Comparison of ENCODE assay signal across 14 cellular contexts in the genomic region with DNA sequence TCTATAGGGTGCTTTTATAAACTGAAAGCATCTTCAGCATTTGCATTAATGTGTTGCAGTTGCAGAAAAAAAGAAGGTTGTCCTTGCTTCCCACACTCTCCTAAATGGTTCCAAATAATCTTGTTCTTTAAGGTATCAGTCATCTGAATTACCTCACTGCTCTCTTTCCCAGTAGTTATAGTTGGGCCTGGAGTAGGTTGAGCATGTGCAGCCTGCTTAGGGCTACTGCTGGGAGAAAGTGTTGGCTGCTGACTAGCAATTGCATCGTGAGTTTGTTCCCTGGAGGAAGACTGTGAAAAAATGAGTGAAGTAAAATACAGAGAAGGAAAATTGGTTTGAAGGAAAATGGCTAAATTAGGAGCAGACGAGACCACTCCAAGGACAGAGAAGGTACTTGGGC.
DNase-seq lines count a peak whose midpoint lies in the region; ATAC-seq and TF ChIP-seq lines count a peak whose summit lies in the region.
"Had no signal": no experiment of that assay in that cellular context is flagged by ENCODE, and none has a peak within 500 bp of the region (broad histone marks: within the 10 kb centered on the region; RNA-seq: fewer than 3 reads in every experiment).

No MANE protein-coding gene starts in this region.

- H3K27ac ChIP-seq in osteoblast (ENCODE audit: low read depth, low read length): peak overlapping the region; percentile 89
- H3K27ac ChIP-seq: body of pancreas, KMS-11 had no signal

- H3K27me3 ChIP-seq in MG63 (no peaks in the 10 kb centered on the region), osteoblast (ENCODE audit: insufficient read depth, low read length) (no peaks in the 10 kb centered on the region)
- H3K27me3 ChIP-seq: body of pancreas had no signal

- H3K4me1 ChIP-seq in osteoblast (ENCODE audit: insufficient read depth, low read length): peaks cover 37% of the 10 kb centered on the region
- H3K4me1 ChIP-seq: body of pancreas had no signal

- H3K36me3 ChIP-seq in MG63 (no peaks in the 10 kb centered on the region), osteoblast (ENCODE audit: insufficient read depth, low read length) (peaks cover 3% of the 10 kb centered on the region)

- peaks cover 81% of the 10 kb centered on the region for H3K79me2 ChIP-seq in osteoblast (ENCODE audit: insufficient read depth, low read length)

- H3K4me3 ChIP-seq in MG63 (no peak overlapping the region), choroid plexus epithelial cell (ENCODE audit: low read depth, low read length) (no peak overlapping the region), osteoblast (ENCODE audit: insufficient read depth, low read length) (peak overlapping the region; percentile 33)
- H3K4me3 ChIP-seq: body of pancreas had no signal

- H3K4me2 ChIP-seq in osteoblast (ENCODE audit: insufficient read depth, low read length): peak overlapping the region; percentile 75
- H3K4me2 ChIP-seq: KMS-11 had no signal

- H3K9me3 ChIP-seq in MG63 (peaks cover 5% of the 10 kb centered on the region), osteoblast (ENCODE audit: low read depth, low read length) (peaks cover 3% of the 10 kb centered on the region)
- H3K9me3 ChIP-seq: body of pancreas had no signal

- DNase-seq in EL (peak; percentile 63), MG63 (peak; percentile 46), choroid plexus epithelial cell (ENCODE audit: low read depth) (peak; percentile 61), osteoblast (ENCODE audit: insufficient read length, low spot score, missing footprints) (peak; percentile 30)
- no peak for DNase-seq in activated naive CD4-positive, alpha-beta T cell treated with Interleukin-2 at 50 U/mL for 16 hours
- DNase-seq: body of pancreas; left cardiac atrium; naive thymus-derived CD4-positive, alpha-beta T cell; NCI-H1694 treated with DMSO at 0.1 percent for 48 hours; stimulated activated CD4-positive, alpha-beta T cell treated with anti-CD3 and anti-CD28 coated beads, Interleukin-4, amount 100 ng/mL, for 1 hour had no signal

- ATAC-seq in HG02840 (IDR thresholded peaks at IDR 0.05; ENCODE audit: low FRiP score, unreplicated experiment): no peak
- ATAC-seq in GM19324 (IDR thresholded peaks at IDR 0.05; ENCODE audit: low FRiP score, unreplicated experiment): no peak
- ATAC-seq in GM18907 (IDR thresholded peaks at IDR 0.05; ENCODE audit: unreplicated experiment): no peak
- ATAC-seq: body of pancreas; left cardiac atrium; naive thymus-derived CD4-positive, alpha-beta T cell had no signal

- TF ChIP-seq CTCF in choroid plexus epithelial cell (conservative IDR thresholded peaks at IDR 0.05; ENCODE audit: low read depth, low read length) (no peak), osteoblast (IDR thresholded peaks at IDR 0.05; ENCODE audit: extremely low read depth, low read depth, low read length) (no peak)

- H2AFZ ChIP-seq in osteoblast (ENCODE audit: low read length): no peak overlapping the region

- H4K20me1 ChIP-seq in osteoblast (ENCODE audit: insufficient read depth, low read length): no peaks in the 10 kb centered on the region
